ENCODE assay signal across 15 cellular contexts in the genomic region with DNA sequence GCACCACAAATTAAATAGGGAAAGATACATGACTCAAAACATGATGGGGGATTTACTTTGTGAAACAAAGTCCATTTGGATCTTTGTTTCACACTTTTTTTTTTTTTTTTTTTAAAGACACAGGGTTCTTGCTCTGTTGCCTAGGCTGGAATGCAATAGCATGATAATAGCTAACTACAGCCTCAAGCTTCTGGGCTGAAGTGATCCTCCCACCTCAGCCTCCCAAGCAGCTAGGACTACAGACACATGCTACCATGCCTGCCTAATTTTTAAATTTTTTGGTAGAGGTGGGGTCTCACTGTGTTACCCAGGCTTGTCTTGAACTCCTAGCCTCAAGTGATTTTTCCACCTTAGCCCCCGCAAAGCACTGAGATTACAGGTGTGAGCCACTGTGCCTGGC.
DNase-seq lines count a peak whose midpoint lies in the region; ATAC-seq, FAIRE-seq and TF ChIP-seq lines count a peak whose summit lies in the region.
"Had no signal": no experiment of that assay in that cellular context is flagged by ENCODE, and none has a peak within 500 bp of the region (broad histone marks: within the 10 kb centered on the region; RNA-seq: fewer than 3 reads in every experiment).

No MANE protein-coding gene starts in this region.

- CTCF ChIA-PET in MCF 10A (lab: Yijun Ruan, JAX): interaction anchor here (1.2 kb wide), 1 partner anchor 15 kb away, joined by 3 read pairs; no protein-coding TSS in a partner anchor
- CTCF ChIA-PET in RWPE1 (lab: Yijun Ruan, JAX): no interaction called here
- CTCF ChIA-PET in endothelial cell of umbilical vein (lab: Charles Lee): interaction anchor here (13.7 kb wide), 1 partner anchor 10 kb away, joined by 160 read pairs; no protein-coding TSS in a partner anchor

- no peak overlapping the region for H2AFZ ChIP-seq in endothelial cell of umbilical vein (ENCODE audit: low read depth, low read length)

- H3K27me3 Mint-ChIP-seq in MCF 10A (ENCODE audit: insufficient read depth, unreplicated experiment): no peaks in the 10 kb centered on the region
- H3K27me3 Mint-ChIP-seq in stimulated activated naive B cell treated with anti-CD40 and anti-IgM and Interleukin-4, amounts not matched to agents 10 μg/mL and 1 μg/mL and 100 μg/mL, for 72 hours: no peaks in the 10 kb centered on the region
- H3K27me3 Mint-ChIP-seq: progenitor cell of endocrine pancreas had no signal

- no peak for TF ChIP-seq CTCF in MCF 10A (IDR thresholded peaks at IDR 0.05; ENCODE audit: unreplicated experiment)
- no peak for TF ChIP-seq CTCF in breast epithelium (IDR thresholded peaks at IDR 0.05)
- no peak for TF ChIP-seq CTCF in RWPE1 (conservative IDR thresholded peaks at IDR 0.05; ENCODE audit: low read depth)
- TF ChIP-seq CTCF in endothelial cell of umbilical vein (IDR thresholded peaks at IDR 0.05; ENCODE audit: extremely low read depth in 1 of 2, insufficient read depth in 1 of 2, low read depth in 1 of 2, low read length in 2 of 2): no peak

- POLR2A ChIA-PET in MCF 10A (lab: Yijun Ruan, JAX): interaction anchor here (1.2 to 14.0 kb wide), 3 partner anchors 12 to 106 kb away, joined by 3 to 263 read pairs (median 5); no protein-coding TSS in a partner anchor
- POLR2A ChIA-PET in RWPE1 (lab: Yijun Ruan, JAX; ENCODE audit: low non-redundant PET): no interaction called here
- POLR2A ChIA-PET in endothelial cell of umbilical vein (lab: Charles Lee): interaction anchor here (0.7 kb wide), 2 partner anchors 144 to 639 kb away, joined by 3 to 7 read pairs; no protein-coding TSS in a partner anchor

- H3K9ac ChIP-seq in endothelial cell of umbilical vein (replicated peaks; ENCODE audit: extremely low read depth, insufficient read depth, low read length): no peak overlapping the region
- H3K9ac ChIP-seq: BLaER1 had no signal

- ATAC-seq in stimulated activated effector memory CD8-positive, alpha-beta T cell treated with anti-CD3 and anti-CD28 coated beads, Interleukin-12 subunit alpha, Interleukin-12 subunit beta, amount 100 ng/mL, for 72 hours: no peak
- ATAC-seq in stimulated activated naive B cell treated with anti-CD40 and anti-IgM and Interleukin-4, amounts not matched to agents 10 μg/mL and 1 μg/mL and 100 μg/mL, for 72 hours (replicated peaks): no peak
- ATAC-seq: upper lobe of right lung had no signal

- no peaks in the 10 kb centered on the region for H3K9me1 ChIP-seq in endothelial cell of umbilical vein (replicated peaks; ENCODE audit: control insufficient read depth, extremely low read depth, insufficient read depth, low read length)

- H3K4me3 Mint-ChIP-seq in MCF 10A (ENCODE audit: unreplicated experiment): peak overlapping the region; percentile 86
- no peak overlapping the region for H3K4me3 Mint-ChIP-seq in stimulated activated effector memory CD8-positive, alpha-beta T cell treated with anti-CD3 and anti-CD28 coated beads, Interleukin-12 subunit alpha, Interleukin-12 subunit beta, amount 100 ng/mL, for 72 hours
- H3K4me3 Mint-ChIP-seq in stimulated activated naive B cell treated with anti-CD40 and anti-IgM and Interleukin-4, amounts not matched to agents 10 μg/mL and 1 μg/mL and 100 μg/mL, for 72 hours: no peak overlapping the region

- no peak for FAIRE-seq in endothelial cell of umbilical vein (lab: Jason Lieb, UNC)
- FAIRE-seq: HTR-8/SVneo had no signal

- peaks cover 11 to 47% of the 10 kb centered on the region in 2 donors for H3K4me1 ChIP-seq in breast epithelium
- H3K4me1 ChIP-seq in endothelial cell of umbilical vein (ENCODE audit: control insufficient read depth, extremely low read depth, insufficient read depth, low read length): peaks cover 70% of the 10 kb centered on the region

- peak overlapping the region; percentile 8 for H3K4me2 ChIP-seq in endothelial cell of umbilical vein (ENCODE audit: insufficient read depth, low read length)

- BruUV-seq in MCF 10A (replicated peaks; lab: Mats Ljungman, UMichigan) (no TSS peak), endothelial cell of umbilical vein (replicated peaks; lab: Mats Ljungman, UMichigan) (no TSS peak)

- H3K4me3 ChIP-seq in breast epithelium: no peak overlapping the region
- no peak overlapping the region for H3K4me3 ChIP-seq in endothelial cell of umbilical vein (replicated peaks in 1 of 3; ENCODE audit: insufficient read depth in 1 of 3, low read depth in 1 of 3, low read length in 3 of 3)
- H3K4me3 ChIP-seq: BLaER1, upper lobe of right lung had no signal

- intact Hi-C loops in MCF 10A (cut with micrococcal nuclease): no loop called here
- intact Hi-C loops in breast epithelium (cut with DNase I; ENCODE audit: low total_unique reads): no loop called here
- intact Hi-C loops in endothelial cell of umbilical vein (cut with micrococcal nuclease): no loop called here

- H3K9me3 ChIP-seq in breast epithelium: no peaks in the 10 kb centered on the region
- no peaks in the 10 kb centered on the region for H3K9me3 ChIP-seq in endothelial cell of umbilical vein (replicated peaks; ENCODE audit: control insufficient read depth, insufficient read depth, low read length)
- H3K9me3 ChIP-seq: BLaER1, upper lobe of right lung had no signal

- peak overlapping the region; percentile 78 for H3K27ac Mint-ChIP-seq in MCF 10A (ENCODE audit: low read depth, unreplicated experiment)
- H3K27ac Mint-ChIP-seq in stimulated activated effector memory CD8-positive, alpha-beta T cell treated with anti-CD3 and anti-CD28 coated beads, Interleukin-12 subunit alpha, Interleukin-12 subunit beta, amount 100 ng/mL, for 72 hours: peak overlapping the region; percentile 92
- H3K27ac Mint-ChIP-seq in stimulated activated naive B cell treated with anti-CD40 and anti-IgM and Interleukin-4, amounts not matched to agents 10 μg/mL and 1 μg/mL and 100 μg/mL, for 72 hours: no peak overlapping the region
- H3K27ac Mint-ChIP-seq: progenitor cell of endocrine pancreas had no signal

- DNase-seq in MCF 10A (ENCODE audit: unreplicated experiment) (no peak), breast epithelium (ENCODE audit: low spot score in 2 of 2) (no peak), RWPE1 (ENCODE audit: low spot score) (no peak), endothelial cell of umbilical vein (ENCODE audit: low read depth, low spot score) (no peak), retina (no peak), COR-L47 (lab: John Stamatoyannopoulos, UW) (no peak)
- no peak for DNase-seq in stimulated activated effector memory CD8-positive, alpha-beta T cell treated with anti-CD3 and anti-CD28 coated beads, Interleukin-12 subunit alpha, Interleukin-12 subunit beta, amount 100 ng/mL, for 72 hours (ENCODE audit: low spot score in 2 of 2)
- no peak for DNase-seq in stimulated activated naive B cell treated with anti-CD40 and anti-IgM and Interleukin-4, amounts not matched to agents 10 μg/mL and 1 μg/mL and 100 μg/mL, for 72 hours
- DNase-seq: caudate nucleus, DND-41, NCI-H1048, upper lobe of right lung had no signal

- peaks cover 62% of the 10 kb centered on the region for H3K4me1 Mint-ChIP-seq in MCF 10A (ENCODE audit: insufficient read depth, unreplicated experiment)
- peaks cover 86% of the 10 kb centered on the region for H3K4me1 Mint-ChIP-seq in stimulated activated effector memory CD8-positive, alpha-beta T cell treated with anti-CD3 and anti-CD28 coated beads, Interleukin-12 subunit alpha, Interleukin-12 subunit beta, amount 100 ng/mL, for 72 hours
- H3K4me1 Mint-ChIP-seq in stimulated activated naive B cell treated with anti-CD40 and anti-IgM and Interleukin-4, amounts not matched to agents 10 μg/mL and 1 μg/mL and 100 μg/mL, for 72 hours: peaks cover 43 to 68% of the 10 kb centered on the region in 2 donors

- no peaks in the 10 kb centered on the region for H3K9me3 Mint-ChIP-seq in MCF 10A (ENCODE audit: unreplicated experiment)
- no peaks in the 10 kb centered on the region for H3K9me3 Mint-ChIP-seq in stimulated activated effector memory CD8-positive, alpha-beta T cell treated with anti-CD3 and anti-CD28 coated beads, Interleukin-12 subunit alpha, Interleukin-12 subunit beta, amount 100 ng/mL, for 72 hours
- no peaks in the 10 kb centered on the region for H3K9me3 Mint-ChIP-seq in stimulated activated naive B cell treated with anti-CD40 and anti-IgM and Interleukin-4, amounts not matched to agents 10 μg/mL and 1 μg/mL and 100 μg/mL, for 72 hours

- H3K36me3 ChIP-seq in breast epithelium: no peaks in the 10 kb centered on the region
- H3K36me3 ChIP-seq in endothelial cell of umbilical vein (ENCODE audit: control insufficient read depth in 2 of 2, extremely low read depth in 1 of 2, insufficient read depth in 2 of 2, low read length in 2 of 2): peaks cover 4 to 7% of the 10 kb centered on the region in 2 experiments

- H3K27me3 ChIP-seq in breast epithelium (no peaks in the 10 kb centered on the region), endothelial cell of umbilical vein (ENCODE audit: control insufficient read depth in 2 of 2, insufficient read depth in 2 of 2, low read length in 2 of 2) (no peaks in the 10 kb centered on the region)
- H3K27me3 ChIP-seq: BLaER1, upper lobe of right lung had no signal

- no peaks in the 10 kb centered on the region for H4K20me1 ChIP-seq in endothelial cell of umbilical vein (replicated peaks; ENCODE audit: control insufficient read depth, extremely low read depth, insufficient read depth, low read length)

- peaks cover 89% of the 10 kb centered on the region for H3K79me2 ChIP-seq in endothelial cell of umbilical vein (ENCODE audit: control insufficient read depth, insufficient read depth, low read length)

- H3K27ac ChIP-seq in breast epithelium (peak overlapping the region in 1 of 2 donors; percentile 50), RWPE1 (peak overlapping the region; percentile 60; the same call in 1 of the 2 replicates), endothelial cell of umbilical vein (ENCODE audit: insufficient read depth, low read depth, low read length) (peak overlapping the region; percentile 96)
- H3K27ac ChIP-seq: upper lobe of right lung had no signal

- dilution Hi-C loops in endothelial cell of umbilical vein (cut with MboI; ENCODE audit: extremely low pct_ligation_motif_present, low sequenced_read_pairs): no loop called here

- TF ChIP-seq POLR2A in breast epithelium (IDR thresholded peaks at IDR 0.05) (no peak), endothelial cell of umbilical vein (IDR thresholded peaks at IDR 0.05; ENCODE audit: low read depth, low read length) (no peak)

- H3K36me3 Mint-ChIP-seq in MCF 10A (ENCODE audit: insufficient read depth, unreplicated experiment): peaks cover 94% of the 10 kb centered on the region
- H3K36me3 Mint-ChIP-seq in stimulated activated effector memory CD8-positive, alpha-beta T cell treated with anti-CD3 and anti-CD28 coated beads, Interleukin-12 subunit alpha, Interleukin-12 subunit beta, amount 100 ng/mL, for 72 hours: no peaks in the 10 kb centered on the region
- peaks cover 19 to 61% of the 10 kb centered on the region in 2 donors for H3K36me3 Mint-ChIP-seq in stimulated activated naive B cell treated with anti-CD40 and anti-IgM and Interleukin-4, amounts not matched to agents 10 μg/mL and 1 μg/mL and 100 μg/mL, for 72 hours

TF ChIP-seq in endothelial cell of umbilical vein, 7 proteins besides CTCF, POLR2A, EP300 and RAD21 (continues in another document):
- TF ChIP-seq EZH2 (IDR thresholded peaks at IDR 0.05; ENCODE audit: borderline replicate concordance, low read depth, low read length, severe bottlenecking) (no peak), FOS (IDR thresholded peaks at IDR 0.05; ENCODE audit: borderline replicate concordance, insufficient read depth, low read length) (no peak), JUN (IDR thresholded peaks at IDR 0.05; ENCODE audit: borderline replicate concordance, insufficient read depth, insufficient read length, low read depth) (no peak)
